In the genomic region with DNA sequence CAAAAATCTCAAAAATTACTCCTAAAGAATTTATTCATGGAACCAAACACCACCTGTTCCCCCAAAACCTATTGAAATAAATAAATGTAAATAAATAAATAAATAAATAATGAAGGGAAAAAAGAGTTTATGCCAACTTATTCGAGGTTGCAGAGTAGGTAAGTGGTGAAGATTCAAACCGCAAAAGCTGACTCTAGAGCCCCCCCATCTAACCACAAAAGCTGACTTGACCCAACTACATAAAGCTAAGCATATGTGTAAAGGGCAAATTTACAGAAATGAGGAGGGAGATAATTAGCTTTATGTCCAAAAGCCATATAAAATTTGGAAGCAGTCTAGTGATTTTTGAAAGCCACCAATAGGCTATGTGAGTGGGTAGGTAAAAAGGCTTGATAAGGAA, we compare ENCODE assay signal across 6 cellular contexts.
"Had no signal": no experiment of that assay in that cellular context is flagged by ENCODE, and none has a peak within 500 bp of the region (broad histone marks: within the 10 kb centered on the region; RNA-seq: fewer than 3 reads in every experiment).

No MANE protein-coding gene starts in this region.

- DNase-seq: IMR-90, KBM-7, KG1 had no signal

- ATAC-seq: HepG2, K562 had no signal

- H3K27ac ChIP-seq: HL-60 had no signal

- H3K4me3 ChIP-seq: K562 had no signal
